10 cellular contexts compared by ENCODE assay signal in genomic region chr13:44181938-44182337, GRCh38.
"Had no signal": no experiment of that assay in that cellular context is flagged by ENCODE, and none has a peak within 500 bp of the region (broad histone marks: within the 10 kb centered on the region; RNA-seq: fewer than 3 reads in every experiment).

No MANE protein-coding gene starts in this region.

- H3K4me3 ChIP-seq: right atrium auricular region, transverse colon had no signal

- H3K27me3 ChIP-seq: neutrophil, right atrium auricular region, transverse colon had no signal

- H3K4me1 ChIP-seq: right atrium auricular region, transverse colon had no signal

- H3K9me3 Mint-ChIP-seq: activated CD4-positive, alpha-beta T cell treated with anti-CD3 and anti-CD28 coated beads, Interleukin-2, amount 10 ng/mL, durations not matched to agents 7 days and 5 days; natural killer cell had no signal

- H3K9me3 ChIP-seq: neutrophil, right atrium auricular region, transverse colon had no signal

- H3K27ac ChIP-seq: neutrophil, right atrium auricular region, transverse colon had no signal

- H3K4me1 Mint-ChIP-seq: activated CD4-positive, alpha-beta T cell treated with anti-CD3 and anti-CD28 coated beads, Interleukin-2, amount 10 ng/mL, durations not matched to agents 7 days and 5 days; natural killer cell had no signal

- H3K36me3 Mint-ChIP-seq: activated naive CD8-positive, alpha-beta T cell treated with anti-CD3 and anti-CD28 coated beads for 36 hours; natural killer cell had no signal

- ATAC-seq: natural killer cell had no signal

- H3K4me3 Mint-ChIP-seq: activated CD4-positive, alpha-beta T cell treated with anti-CD3 and anti-CD28 coated beads, Interleukin-2, amount 10 ng/mL, durations not matched to agents 7 days and 5 days; activated naive CD8-positive, alpha-beta T cell treated with anti-CD3 and anti-CD28 coated beads for 36 hours; natural killer cell had no signal

- H3K36me3 ChIP-seq: neutrophil, right atrium auricular region, transverse colon had no signal

- DNase-seq: activated CD4-positive, alpha-beta T cell treated with anti-CD3 and anti-CD28 coated beads, Interleukin-2, amount 10 ng/mL, durations not matched to agents 7 days and 5 days; activated naive CD8-positive, alpha-beta T cell treated with anti-CD3 and anti-CD28 coated beads for 36 hours; hippocampal formation; mesendoderm; natural killer cell; stimulated activated CD4-positive, alpha-beta T cell treated with anti-CD3 and anti-CD28 coated beads, Interleukin-4, amount 100 ng/mL, for 24 hours; stimulated activated naive CD4-positive, alpha-beta T cell; transverse colon had no signal

- H3K27me3 Mint-ChIP-seq: activated naive CD8-positive, alpha-beta T cell treated with anti-CD3 and anti-CD28 coated beads for 36 hours had no signal

- H3K27ac Mint-ChIP-seq: activated CD4-positive, alpha-beta T cell treated with anti-CD3 and anti-CD28 coated beads, Interleukin-2, amount 10 ng/mL, durations not matched to agents 7 days and 5 days; activated naive CD8-positive, alpha-beta T cell treated with anti-CD3 and anti-CD28 coated beads for 36 hours; natural killer cell had no signal
